Comparison of ENCODE assay signal across 14 cellular contexts in the genomic region with DNA sequence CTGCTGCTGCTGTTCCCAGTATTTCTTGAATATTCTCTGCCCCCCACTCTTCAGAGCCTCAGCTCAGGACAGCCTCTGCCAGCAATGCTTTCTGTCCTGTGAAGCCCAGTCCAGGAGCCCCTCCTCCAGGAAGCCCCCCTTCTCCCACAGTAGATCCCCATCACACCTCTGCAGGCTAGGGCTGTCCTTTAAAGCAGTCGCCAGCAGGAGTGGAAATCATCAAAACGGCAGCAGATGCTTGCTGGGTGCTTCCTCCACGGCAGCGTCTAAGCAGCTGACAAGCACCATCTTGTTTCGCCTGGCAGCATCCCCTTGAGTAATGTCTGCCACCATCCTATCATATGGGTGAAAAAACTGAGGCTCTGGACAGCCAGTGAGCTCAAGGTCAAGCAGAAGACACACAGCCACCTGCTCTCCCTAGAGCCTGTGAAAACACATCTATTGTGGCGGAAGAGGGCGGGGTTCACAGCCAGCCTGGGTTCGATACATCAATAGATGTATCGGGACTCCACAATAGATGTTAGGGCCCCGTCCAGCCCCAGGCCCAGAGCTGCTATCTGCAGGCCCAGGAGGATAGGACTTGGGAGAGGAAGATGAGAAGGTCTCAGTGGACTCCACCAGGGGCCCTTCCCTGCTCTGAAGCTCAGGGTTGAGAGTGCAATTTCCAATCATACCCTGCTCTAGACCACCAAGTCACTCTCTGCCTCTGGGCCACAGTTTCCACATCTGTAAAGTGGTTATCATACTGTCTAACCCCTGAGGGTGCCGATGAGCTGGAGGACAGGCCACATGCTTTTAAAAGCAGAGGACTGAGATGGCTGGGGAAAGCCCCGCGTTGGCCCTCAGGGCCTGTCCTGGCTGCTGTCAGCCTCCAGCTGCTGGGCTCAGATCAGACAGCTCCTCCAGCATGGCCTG. TPM values are rescaled to one million over a fixed set of nuclear protein-coding genes. Genes with fewer than 3 reads are reported as not detected.
DNase-seq lines count a peak whose midpoint lies in the region; ATAC-seq and TF ChIP-seq lines count a peak whose summit lies in the region.
"Had no signal": no experiment of that assay in that cellular context is flagged by ENCODE, and none has a peak within 500 bp of the region (broad histone marks: within the 10 kb centered on the region; RNA-seq: fewer than 3 reads in every experiment).

No MANE protein-coding gene starts in this region.

- DNase-seq in NCI-H748 (lab: John Stamatoyannopoulos, UW; ENCODE audit: unreplicated experiment): peak; percentile 15
- DNase-seq in NCI-H748 treated with DMSO at 0.1 percent for 48 hours (lab: John Stamatoyannopoulos, UW): no peak
- DNase-seq in RPMI7951 (ENCODE audit: low read depth): peak; percentile 87
- no peak for DNase-seq in effector memory CD8-positive, alpha-beta T cell
- DNase-seq in esophagus squamous epithelium (lab: John Stamatoyannopoulos, UW): no peak
- no peak for DNase-seq in prostate gland (ENCODE audit: low spot score)
- DNase-seq: colonic mucosa, NCI-H1092 treated with DMSO at 0.1 percent for 48 hours, SHP77, thyroid gland had no signal

- no peaks in the 10 kb centered on the region for H3K9me3 Mint-ChIP-seq in effector memory CD8-positive, alpha-beta T cell
- H3K9me3 Mint-ChIP-seq: GM23338 had no signal

- WGBS in esophagus squamous epithelium, 2 donors: 45 to 60% methylated on average over 6 to 9 of the region's 13 CpGs
- WGBS in prostate gland: 77% methylated on average over 13 of the region's 13 CpGs

- peaks cover 100% of the 10 kb centered on the region for H3K36me3 Mint-ChIP-seq in effector memory CD8-positive, alpha-beta T cell (ENCODE audit: insufficient read depth)

- H3K4me1 ChIP-seq in esophagus squamous epithelium (peaks cover 0 to 18% (median 0%) of the 10 kb centered on the region in 3 donors), prostate gland (replicated peaks) (no peaks in the 10 kb centered on the region)
- H3K4me1 ChIP-seq: colonic mucosa, right lobe of liver, thyroid gland had no signal

- H3K4me1 Mint-ChIP-seq in effector memory CD8-positive, alpha-beta T cell (ENCODE audit: low read depth in 2 of 2): peaks cover 71 to 82% of the 10 kb centered on the region in 2 donors

- peak overlapping the region; percentile 71 to 75 for H3K4me3 Mint-ChIP-seq in effector memory CD8-positive, alpha-beta T cell
- H3K4me3 Mint-ChIP-seq: GM23338 had no signal

- H3K4me3 ChIP-seq in skin epidermis (no peak overlapping the region), esophagus squamous epithelium (no peak overlapping the region), prostate gland (no peak overlapping the region)
- H3K4me3 ChIP-seq: colonic mucosa, GM23338, right lobe of liver, thyroid gland had no signal

- H3K9me3 ChIP-seq in esophagus squamous epithelium (no peaks in the 10 kb centered on the region), prostate gland (no peaks in the 10 kb centered on the region)
- H3K9me3 ChIP-seq: colonic mucosa, right lobe of liver, thyroid gland had no signal

- peaks cover 0 to 26% (median 0%) of the 10 kb centered on the region in 4 donors for H3K27me3 ChIP-seq in esophagus squamous epithelium
- no peaks in the 10 kb centered on the region for H3K27me3 ChIP-seq in prostate gland (replicated peaks; ENCODE audit: insufficient read depth)
- H3K27me3 ChIP-seq: colonic mucosa, right lobe of liver, thyroid gland had no signal

- no peaks in the 10 kb centered on the region for H3K27me3 Mint-ChIP-seq in effector memory CD8-positive, alpha-beta T cell

- intact Hi-C loops in esophagus squamous epithelium (cut with DNase I) (no loop called here), prostate gland (cut with DNase I) (no loop called here)

- no peaks in the 10 kb centered on the region for H3K36me3 ChIP-seq in esophagus squamous epithelium
- H3K36me3 ChIP-seq in prostate gland: no peaks in the 10 kb centered on the region
- H3K36me3 ChIP-seq: colonic mucosa, right lobe of liver, thyroid gland had no signal

- H3K27ac Mint-ChIP-seq in effector memory CD8-positive, alpha-beta T cell: peak overlapping the region; percentile 100
- H3K27ac Mint-ChIP-seq: GM23338 had no signal

- TF ChIP-seq POLR2A in esophagus squamous epithelium (IDR thresholded peaks at IDR 0.05) (no peak), prostate gland (IDR thresholded peaks at IDR 0.05) (no peak)

- ATAC-seq in effector memory CD8-positive, alpha-beta T cell (replicated peaks): peak; percentile 1
- ATAC-seq in GM21423 (IDR thresholded peaks at IDR 0.05; ENCODE audit: unreplicated experiment): no peak
- ATAC-seq: GM23338, right lobe of liver had no signal

- H3K27ac ChIP-seq in skin epidermis (peak overlapping the region in 11 of 21 experiments; percentile 0 to 80 (median 65)), esophagus squamous epithelium (no peak overlapping the region), prostate gland (no peak overlapping the region)
- H3K27ac ChIP-seq: colonic mucosa, right lobe of liver, thyroid gland had no signal

- TF ChIP-seq CTCF in esophagus squamous epithelium (IDR thresholded peaks at IDR 0.05): no peak
- TF ChIP-seq CTCF in prostate gland (IDR thresholded peaks at IDR 0.05): no peak

RNA-seq across cellular contexts. Expression of a gene that starts 17.5 kb away (rescaled TPM):
- total RNA-seq in RPMI7951 (2014; rRNA removed; shearing (Covaris generic)): 9.5 and 10.4 TPM in 2 replicates
- 1 to 10 TPM; 1.9 to 5.7 (median 3.1) TPM for total RNA-seq in esophagus squamous epithelium
- 1 to 10 TPM; 2.5 to 3.4 TPM for total RNA-seq in prostate gland

Comparison
In these comparisons a context has a peak if more than half of its experiments do, and no peak if none do; other contexts are left out.
1. DNase-seq: peak in NCI-H748 (single experiment) and RPMI7951 (single experiment); none in NCI-H748 treated with DMSO at 0.1 percent for 48 hours (single experiment), effector memory CD8-positive, alpha-beta T cell (0 of 3), esophagus squamous epithelium (single experiment) and prostate gland (single experiment).
2. H3K27ac ChIP-seq: peak in skin epidermis (11 of 21); none in esophagus squamous epithelium (0 of 4) and prostate gland (0 of 2).